ENCODE assay signal across 8 cellular contexts in genomic region chr7:121547341-121548092, GRCh38.
DNase-seq lines count a peak whose midpoint lies in the region; ATAC-seq and TF ChIP-seq lines count a peak whose summit lies in the region.

No MANE protein-coding gene starts in this region.

- peak overlapping the region; percentile 33 for H2AFZ ChIP-seq in osteoblast (ENCODE audit: low read length)

- H3K27me3 ChIP-seq in osteoblast (ENCODE audit: insufficient read depth, low read length) = no peaks in the 10 kb centered on the region

- H3K9me3 ChIP-seq in osteoblast (ENCODE audit: low read depth, low read length) = no peaks in the 10 kb centered on the region

- no peaks in the 10 kb centered on the region for H3K79me2 ChIP-seq in osteoblast (ENCODE audit: insufficient read depth, low read length)

- TF ChIP-seq CTCF in GM13976 (IDR thresholded peaks at IDR 0.05; ENCODE audit: borderline replicate concordance, control extremely low read depth, extremely low read depth, insufficient read depth, missing control alignments) = peak; percentile 55
- peak; percentile 74 for TF ChIP-seq CTCF in fibroblast of the aortic adventitia (IDR thresholded peaks at IDR 0.05; ENCODE audit: insufficient read depth, low read length)
- TF ChIP-seq CTCF in osteoblast (IDR thresholded peaks at IDR 0.05; ENCODE audit: extremely low read depth, low read depth, low read length) = peak; percentile 76

- no peaks in the 10 kb centered on the region for H4K20me1 ChIP-seq in osteoblast (ENCODE audit: insufficient read depth, low read length)

- in situ Hi-C loops in GM13976 (cut with MboI; ENCODE audit: low sequenced_read_pairs, unreplicated experiment) = loop anchor here (10.0 to 25.0 kb wide), 2 partner anchors 183 to 410 kb away; no protein-coding TSS in a partner anchor

- DNase-seq in AG08395 (ENCODE audit: low spot score) (peak; percentile 70), GM13976 (ENCODE audit: low spot score) (peak; percentile 58), NCI-H128 (lab: John Stamatoyannopoulos, UW; ENCODE audit: unreplicated experiment) (peak; percentile 40), SW 1271 (lab: John Stamatoyannopoulos, UW) (peak; percentile 39 to 89), fibroblast of the aortic adventitia (ENCODE audit: low read depth) (peak; percentile 87), osteoblast (ENCODE audit: insufficient read length, low spot score, missing footprints) (peak; percentile 39), OCI-M2 (lab: John Stamatoyannopoulos, UW; ENCODE audit: unreplicated experiment) (no peak)

- ATAC-seq in HG02678 (IDR thresholded peaks at IDR 0.05; ENCODE audit: unreplicated experiment) = peak; percentile 79

- no peak overlapping the region for H3K4me3 ChIP-seq in fibroblast of the aortic adventitia (ENCODE audit: low read depth, low read length)
- no peak overlapping the region for H3K4me3 ChIP-seq in osteoblast (ENCODE audit: insufficient read depth, low read length)

- H3K4me1 ChIP-seq in osteoblast (ENCODE audit: insufficient read depth, low read length) = peaks cover 27% of the 10 kb centered on the region

- no peaks in the 10 kb centered on the region for H3K36me3 ChIP-seq in osteoblast (ENCODE audit: insufficient read depth, low read length)

- H3K27ac ChIP-seq in osteoblast (ENCODE audit: low read depth, low read length) = peak overlapping the region; percentile 25

- peak overlapping the region; percentile 49 for H3K4me2 ChIP-seq in osteoblast (ENCODE audit: insufficient read depth, low read length)
